ENCODE assay signal across 29 cellular contexts in the genomic region with DNA sequence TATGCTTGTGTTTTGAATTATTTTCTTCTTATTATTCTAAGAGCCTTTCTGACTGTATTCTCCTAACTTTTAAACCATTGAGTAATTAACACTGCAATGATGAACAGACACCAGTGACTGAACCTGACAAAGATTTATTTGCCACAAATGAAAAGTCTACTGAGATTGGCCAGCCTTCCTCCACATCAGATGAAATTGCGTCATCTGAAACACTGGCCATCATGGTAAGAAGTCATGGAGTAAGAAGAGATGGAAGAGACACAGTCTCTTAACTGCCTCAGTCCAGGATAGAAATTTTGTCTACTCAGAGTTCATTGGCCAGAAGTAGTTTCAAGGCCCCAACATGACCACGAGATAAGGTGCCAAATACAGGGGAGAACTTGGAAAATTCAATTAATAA.
"Had no signal": no experiment of that assay in that cellular context is flagged by ENCODE, and none has a peak within 500 bp of the region (broad histone marks: within the 10 kb centered on the region; RNA-seq: fewer than 3 reads in every experiment).

No MANE protein-coding gene starts in this region.

- H3K4me1 ChIP-seq: stomach, suprapubic skin, testis, thyroid gland, transverse colon, upper lobe of left lung, upper lobe of right lung, uterus, vagina had no signal

- H3K9me3 Mint-ChIP-seq: stimulated activated memory B cell treated with anti-CD40 and anti-IgM and Interleukin-4, amounts not matched to agents 10 μg/mL and 1 μg/mL and 100 μg/mL, for 72 hours had no signal

- H3K4me3 ChIP-seq: stomach, suprapubic skin, testis, thoracic aorta, thyroid gland, tibial artery, tibial nerve, transverse colon, upper lobe of left lung, upper lobe of right lung, uterus, vagina had no signal

- ATAC-seq: stimulated activated effector memory CD8-positive, alpha-beta T cell treated with anti-CD3 and anti-CD28 coated beads, Interleukin-12 subunit alpha, Interleukin-12 subunit beta, amount 100 ng/mL, for 72 hours; stimulated activated memory B cell treated with anti-CD40 and anti-IgM and Interleukin-4, amounts not matched to agents 10 μg/mL and 1 μg/mL and 100 μg/mL, for 72 hours; stimulated activated naive B cell treated with anti-CD40 and anti-IgM and Interleukin-4, amounts not matched to agents 10 μg/mL and 1 μg/mL and 100 μg/mL, for 72 hours; stimulated activated naive CD8-positive, alpha-beta T cell treated with anti-CD3 and anti-CD28 coated beads, Interleukin-15, amount 100 ng/mL, for 72 hours; stimulated activated naive CD8-positive, alpha-beta T cell treated with anti-CD3 and anti-CD28 coated beads, Interleukin-15, Interleukin-2, amounts not matched to agents 100 U/mL and 50 U/mL, for 24 hours; upper lobe of right lung had no signal

- H3K27ac ChIP-seq: stomach, suprapubic skin, testis, thoracic aorta, thyroid gland, tibial artery, tibial nerve, transverse colon, upper lobe of left lung, upper lobe of right lung, uterus, vagina had no signal

- DNase-seq: stimulated activated CD4-positive, alpha-beta T cell treated with anti-CD3 and anti-CD28 coated beads, Interleukin-2, amount 100 ng/mL, for 48 hours; stimulated activated CD4-positive, alpha-beta T cell treated with anti-CD3 and anti-CD28 coated beads, Interleukin-4, amount 100 ng/mL, for 1 hour; stimulated activated CD4-positive, alpha-beta T cell treated with anti-CD3 and anti-CD28 coated beads, Interleukin-4, amount 100 ng/mL, for 24 hours; stimulated activated CD4-positive, alpha-beta T cell treated with anti-CD3 and anti-CD28 coated beads, Interleukin-4, amount 100 ng/mL, for 4 hours; stimulated activated CD8-positive, alpha-beta memory T cell treated with anti-CD3 and anti-CD28 coated beads, Interleukin-4, amount 100 ng/mL, for 48 hours; stimulated activated naive B cell treated with anti-CD40 and anti-IgM and Interleukin-4, amounts not matched to agents 10 μg/mL and 1 μg/mL and 100 μg/mL, for 72 hours; stimulated activated naive CD4-positive, alpha-beta T cell; stimulated activated naive CD4-positive, alpha-beta T cell treated with Interleukin-2 at 50 U/mL for 16 hours; stimulated activated naive CD8-positive, alpha-beta T cell treated with anti-CD3 and anti-CD28 coated beads, Interleukin-15, amount 100 ng/mL, for 72 hours; stimulated activated naive CD8-positive, alpha-beta T cell treated with anti-CD3 and anti-CD28 coated beads, Interleukin-15, Interleukin-2, amounts not matched to agents 100 U/mL and 50 U/mL, for 24 hours; stomach; substantia nigra; testis; thyroid gland; tibial artery; transverse colon; trophoblast cell; upper lobe of left lung; upper lobe of right lung; uterus had no signal

- H3K4me1 Mint-ChIP-seq: stimulated activated effector memory CD8-positive, alpha-beta T cell treated with anti-CD3 and anti-CD28 coated beads, Interleukin-12 subunit alpha, Interleukin-12 subunit beta, amount 100 ng/mL, for 72 hours; stimulated activated memory B cell treated with anti-CD40 and anti-IgM and Interleukin-4, amounts not matched to agents 10 μg/mL and 1 μg/mL and 100 μg/mL, for 72 hours; stimulated activated naive B cell treated with anti-CD40 and anti-IgM and Interleukin-4, amounts not matched to agents 10 μg/mL and 1 μg/mL and 100 μg/mL, for 72 hours; stimulated activated naive CD8-positive, alpha-beta T cell treated with anti-CD3 and anti-CD28 coated beads, Interleukin-15, amount 100 ng/mL, for 72 hours had no signal

- H3K36me3 Mint-ChIP-seq: stimulated activated effector memory CD8-positive, alpha-beta T cell treated with anti-CD3 and anti-CD28 coated beads, Interleukin-12 subunit alpha, Interleukin-12 subunit beta, amount 100 ng/mL, for 72 hours; stimulated activated memory B cell treated with anti-CD40 and anti-IgM and Interleukin-4, amounts not matched to agents 10 μg/mL and 1 μg/mL and 100 μg/mL, for 72 hours; stimulated activated naive B cell treated with anti-CD40 and anti-IgM and Interleukin-4, amounts not matched to agents 10 μg/mL and 1 μg/mL and 100 μg/mL, for 72 hours; type B pancreatic cell had no signal

- H3K27me3 ChIP-seq: stomach, suprapubic skin, testis, thyroid gland, tibial artery, tibial nerve, transverse colon, upper lobe of left lung, upper lobe of right lung, uterus, vagina had no signal

- H3K36me3 ChIP-seq: stomach, suprapubic skin, thoracic aorta, thyroid gland, tibial artery, tibial nerve, transverse colon, upper lobe of left lung, upper lobe of right lung, uterus, vagina had no signal

- FAIRE-seq: urothelium cell line had no signal

- H3K4me3 Mint-ChIP-seq: stimulated activated effector memory CD8-positive, alpha-beta T cell treated with anti-CD3 and anti-CD28 coated beads, Interleukin-12 subunit alpha, Interleukin-12 subunit beta, amount 100 ng/mL, for 72 hours; stimulated activated memory B cell treated with anti-CD40 and anti-IgM and Interleukin-4, amounts not matched to agents 10 μg/mL and 1 μg/mL and 100 μg/mL, for 72 hours; stimulated activated naive B cell treated with anti-CD40 and anti-IgM and Interleukin-4, amounts not matched to agents 10 μg/mL and 1 μg/mL and 100 μg/mL, for 72 hours; stimulated activated naive CD8-positive, alpha-beta T cell treated with anti-CD3 and anti-CD28 coated beads, Interleukin-15, amount 100 ng/mL, for 72 hours; stimulated activated naive CD8-positive, alpha-beta T cell treated with anti-CD3 and anti-CD28 coated beads, Interleukin-15, Interleukin-2, amounts not matched to agents 100 ng/mL and 50 ng/mL, for 24 hours; type B pancreatic cell had no signal

- H3K27me3 Mint-ChIP-seq: stimulated activated memory B cell treated with anti-CD40 and anti-IgM and Interleukin-4, amounts not matched to agents 10 μg/mL and 1 μg/mL and 100 μg/mL, for 72 hours; stimulated activated naive B cell treated with anti-CD40 and anti-IgM and Interleukin-4, amounts not matched to agents 10 μg/mL and 1 μg/mL and 100 μg/mL, for 72 hours; stimulated activated naive CD8-positive, alpha-beta T cell treated with anti-CD3 and anti-CD28 coated beads, Interleukin-15, amount 100 ng/mL, for 72 hours; stimulated activated naive CD8-positive, alpha-beta T cell treated with anti-CD3 and anti-CD28 coated beads, Interleukin-15, Interleukin-2, amounts not matched to agents 100 ng/mL and 50 ng/mL, for 24 hours; type B pancreatic cell had no signal

- H3K27ac Mint-ChIP-seq: stimulated activated effector memory CD8-positive, alpha-beta T cell treated with anti-CD3 and anti-CD28 coated beads, Interleukin-12 subunit alpha, Interleukin-12 subunit beta, amount 100 ng/mL, for 72 hours; stimulated activated memory B cell treated with anti-CD40 and anti-IgM and Interleukin-4, amounts not matched to agents 10 μg/mL and 1 μg/mL and 100 μg/mL, for 72 hours; stimulated activated naive B cell treated with anti-CD40 and anti-IgM and Interleukin-4, amounts not matched to agents 10 μg/mL and 1 μg/mL and 100 μg/mL, for 72 hours; stimulated activated naive CD8-positive, alpha-beta T cell treated with anti-CD3 and anti-CD28 coated beads, Interleukin-15, amount 100 ng/mL, for 72 hours; stimulated activated naive CD8-positive, alpha-beta T cell treated with anti-CD3 and anti-CD28 coated beads, Interleukin-15, Interleukin-2, amounts not matched to agents 100 ng/mL and 50 ng/mL, for 24 hours; type B pancreatic cell had no signal

- H3K9me3 ChIP-seq: suprapubic skin, testis, thoracic aorta, thyroid gland, tibial artery, tibial nerve, transverse colon, upper lobe of left lung, upper lobe of right lung, uterus, vagina had no signal
